Comparison of ENCODE assay signal across 9 cellular contexts in the genomic region with DNA sequence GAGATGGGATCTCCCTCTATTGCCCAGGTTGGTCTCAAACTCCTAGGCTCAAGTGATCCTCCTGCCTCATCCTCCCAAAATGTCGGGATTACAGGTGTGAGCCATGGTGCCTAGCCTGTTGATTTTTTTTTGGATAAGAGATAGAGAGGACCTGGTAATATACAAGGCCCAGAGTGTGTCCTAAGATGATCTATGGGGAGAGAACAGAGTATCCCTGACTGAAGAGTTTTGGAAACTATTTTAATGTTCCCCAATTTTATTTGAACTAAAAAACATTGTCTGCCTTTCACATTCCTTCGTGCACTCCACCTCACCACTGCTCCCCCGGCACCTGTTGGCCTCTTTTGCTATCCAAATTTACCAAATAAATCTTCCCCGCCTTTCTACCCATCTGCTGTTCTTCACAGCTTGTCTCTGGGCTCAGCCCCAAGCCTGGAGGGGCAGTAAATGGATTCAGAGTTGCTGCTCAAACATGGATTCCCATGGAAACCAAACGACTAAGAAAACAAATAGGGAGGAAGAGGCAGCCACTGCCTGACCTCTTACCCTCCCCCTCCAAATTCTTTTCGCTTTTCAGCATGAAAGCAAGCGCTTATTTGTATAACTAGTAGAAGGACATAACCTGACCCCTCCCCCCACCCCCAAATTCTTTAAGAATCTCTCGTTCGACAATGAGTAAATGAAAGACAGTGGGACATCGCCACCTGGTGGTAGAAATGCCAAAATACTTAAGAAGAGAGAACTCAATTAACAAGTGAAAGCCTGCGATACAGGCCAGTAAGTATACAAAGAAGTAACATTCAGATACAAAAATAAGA. TPM values are rescaled to one million over a fixed set of nuclear protein-coding genes. Genes with fewer than 3 reads are reported as not detected.
A peak's percentile ranks its signal among the peaks of the same experiment; 100 is the strongest.
DNase-seq lines count a peak whose midpoint lies in the region; ATAC-seq and TF ChIP-seq lines count a peak whose summit lies in the region.
"Had no signal": no experiment of that assay in that cellular context is flagged by ENCODE, and none has a peak within 500 bp of the region (broad histone marks: within the 10 kb centered on the region; RNA-seq: fewer than 3 reads in every experiment).

No MANE protein-coding gene starts in this region.

- intact Hi-C loops in CD8-positive, alpha-beta T cell (cut with DNase I, micrococcal nuclease) = loop anchor here (1.0 to 10.0 kb wide), 8 partner anchors 30 to 312 kb away; a partner anchor contains a TSS
- intact Hi-C loops in lower leg skin (cut with DNase I; ENCODE audit: low total_unique reads) = loop anchor here (10.0 kb wide), 1 partner anchor 52 kb away; no protein-coding TSS in a partner anchor

- ATAC-seq in CD8-positive, alpha-beta T cell = peak; percentile 73
- ATAC-seq in HG03520 (IDR thresholded peaks at IDR 0.05; ENCODE audit: unreplicated experiment) = peak; percentile 46
- ATAC-seq in HG02852 (IDR thresholded peaks at IDR 0.05; ENCODE audit: unreplicated experiment) = no peak

- TF ChIP-seq CTCF in CD8-positive, alpha-beta T cell (IDR thresholded peaks at IDR 0.05) = peak; percentile 73
- no peak for TF ChIP-seq CTCF in lower leg skin (IDR thresholded peaks at IDR 0.05)

- no peak overlapping the region for H3K27ac ChIP-seq in CD8-positive, alpha-beta T cell (ENCODE audit: low read depth, low read length)
- no peak overlapping the region for H3K27ac ChIP-seq in duodenal mucosa (ENCODE audit: low read depth, low read length)

- CTCF ChIA-PET in CD8-positive, alpha-beta T cell (lab: Charles Lee) = interaction anchor here (0.6 to 7.1 kb wide), 15 partner anchors 9 to 542 kb away, joined by 3 to 87 read pairs (median 3); a partner anchor contains a TSS

- POLR2A ChIA-PET in CD8-positive, alpha-beta T cell (lab: Charles Lee) = no interaction called here

- H3K4me3 ChIP-seq in CD8-positive, alpha-beta T cell (ENCODE audit: low read depth, low read length) = peak overlapping the region; percentile 15
- H3K4me3 ChIP-seq in duodenal mucosa (ENCODE audit: low read depth in 1 of 2, low read length in 2 of 2) (peak overlapping the region; percentile 58 to 64), lower leg skin (ENCODE audit: low read depth, poor library complexity, severe bottlenecking) (no peak overlapping the region)

- TF ChIP-seq POLR2A in lower leg skin (IDR thresholded peaks at IDR 0.05) = no peak

- H3K27me3 ChIP-seq in CD8-positive, alpha-beta T cell (ENCODE audit: insufficient read depth, low read length) = no peaks in the 10 kb centered on the region
- no peaks in the 10 kb centered on the region for H3K27me3 ChIP-seq in duodenal mucosa (ENCODE audit: control insufficient read depth in 1 of 2, insufficient read depth in 2 of 2, low read length in 2 of 2)

- no peaks in the 10 kb centered on the region for H3K9me3 ChIP-seq in CD8-positive, alpha-beta T cell (ENCODE audit: low read length)
- H3K9me3 ChIP-seq in duodenal mucosa (ENCODE audit: control insufficient read depth in 1 of 2, low read length in 2 of 2) = no peaks in the 10 kb centered on the region

- no peaks in the 10 kb centered on the region for H3K36me3 Mint-ChIP-seq in CD8-positive, alpha-beta T cell

- H3K9me3 Mint-ChIP-seq in CD8-positive, alpha-beta T cell = no peaks in the 10 kb centered on the region

- WGBS in lower leg skin, 2 donors = 6 to 9% methylated on average over 11 of the region's 11 CpGs

- H3K4me1 Mint-ChIP-seq in CD8-positive, alpha-beta T cell (ENCODE audit: low read depth) = peaks cover 6% of the 10 kb centered on the region

- peaks cover 4% of the 10 kb centered on the region for H3K4me1 ChIP-seq in CD8-positive, alpha-beta T cell (ENCODE audit: insufficient read depth, low read length)
- peaks cover 0 to 6% of the 10 kb centered on the region in 2 donors for H3K4me1 ChIP-seq in duodenal mucosa (ENCODE audit: control insufficient read depth in 1 of 2, insufficient read depth in 2 of 2, low read length in 2 of 2)

- H3K36me3 ChIP-seq in CD8-positive, alpha-beta T cell (ENCODE audit: insufficient read depth, low read length) = no peaks in the 10 kb centered on the region
- no peaks in the 10 kb centered on the region for H3K36me3 ChIP-seq in duodenal mucosa (ENCODE audit: control insufficient read depth in 1 of 2, insufficient read depth in 2 of 2, low read length in 2 of 2)

- H3K27me3 Mint-ChIP-seq in CD8-positive, alpha-beta T cell (ENCODE audit: low read depth) = no peaks in the 10 kb centered on the region

- H3K4me3 Mint-ChIP-seq in CD8-positive, alpha-beta T cell = peak overlapping the region; percentile 26

- peak overlapping the region in 1 of 2 donors; percentile 20 for H3K9ac ChIP-seq in duodenal mucosa (ENCODE audit: low read depth in 1 of 2, low read length in 2 of 2)

- DNase-seq in CD8-positive, alpha-beta T cell = peak; percentile 55 to 81 (median 71)
- DNase-seq in NCI-H526 treated with DMSO at 0.1 percent for 48 hours (lab: John Stamatoyannopoulos, UW) (peak; percentile 91), lower leg skin (ENCODE audit: low spot score in 2 of 2) (peak; percentile 80 to 90)
- DNase-seq in activated CD4-positive, alpha-beta T cell treated with anti-CD3 and anti-CD28 coated beads, Interleukin-2, amount 50 U/mL, for 48 hours = peak; percentile 72 to 81
- peak; percentile 59 for DNase-seq in stimulated activated CD4-positive, alpha-beta T cell treated with anti-CD3 and anti-CD28 coated beads, Interleukin-4, amount 100 ng/mL, for 1 hour

- H3K27ac Mint-ChIP-seq in CD8-positive, alpha-beta T cell = no peak overlapping the region

RNA-seq across cellular contexts. Expression of a gene that starts 22.6 kb away (rescaled TPM):
- total RNA-seq in CD8-positive, alpha-beta T cell = not detected
- total RNA-seq in lower leg skin = not detected
- total RNA-seq: T-helper 2 cell treated with Interferon-gamma antibody and Interleukin-4, amounts not matched to agents 100 ng/mL and 5 ng/mL, for 36 hours had no signal

RNA-seq across cellular contexts. Expression of a gene that starts 31.1 kb away (rescaled TPM):
- 1 to 10 TPM; 1.4 to 1.6 TPM for total RNA-seq in CD8-positive, alpha-beta T cell
- total RNA-seq in lower leg skin = 1 to 10 TPM; 2.2 to 4.8 (median 4.4) TPM

RNA-seq across cellular contexts. Expression of a gene that starts 46.2 kb away (rescaled TPM):
- total RNA-seq in CD8-positive, alpha-beta T cell = 10 to 100 TPM; 23.7 to 26.5 TPM
- 10 to 100 TPM; 33.4 to 60.0 (median 39.8) TPM for total RNA-seq in lower leg skin
